8 cellular contexts compared by ENCODE assay signal in the genomic region with DNA sequence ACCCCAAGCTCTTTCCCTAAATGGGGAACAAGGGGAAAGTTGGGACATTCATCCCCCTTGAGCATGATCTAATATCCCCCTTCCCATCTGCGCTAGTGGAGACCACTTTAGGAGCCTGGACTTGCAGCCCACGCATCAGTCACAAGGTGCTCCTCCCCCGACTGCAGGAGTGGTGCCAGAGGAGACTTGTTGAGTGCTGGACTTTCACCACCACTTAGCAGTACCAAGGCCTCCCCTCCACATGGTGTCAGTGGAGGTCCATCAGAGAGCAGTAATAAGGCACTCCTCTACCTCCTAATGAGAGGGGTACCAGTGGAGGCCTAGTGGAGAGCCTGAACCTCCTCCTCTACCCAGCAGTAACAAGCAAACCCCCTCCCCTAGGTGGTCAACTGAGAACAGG. TPM values are rescaled to one million over a fixed set of nuclear protein-coding genes. Genes with fewer than 3 reads are reported as not detected.
DNase-seq lines count a peak whose midpoint lies in the region; ATAC-seq and TF ChIP-seq lines count a peak whose summit lies in the region.

No MANE protein-coding gene starts in this region.

- ATAC-seq in HG02588 (IDR thresholded peaks at IDR 0.05; ENCODE audit: unreplicated experiment), result peak; percentile 73

- no peak overlapping the region for H3K4me3 ChIP-seq in fibroblast of villous mesenchyme (ENCODE audit: low read depth, low read length)

- TF ChIP-seq CTCF in GM13977 (IDR thresholded peaks at IDR 0.05; ENCODE audit: extremely low read depth, insufficient read depth, missing control alignments), result peak; percentile 57
- TF ChIP-seq CTCF in fibroblast of villous mesenchyme (IDR thresholded peaks at IDR 0.05; ENCODE audit: insufficient read depth, low read depth, low read length), result peak; percentile 51

- in situ Hi-C loops in GM13977 (cut with MboI; ENCODE audit: low pct_unique_long_range_greater_than_20kb, low sequenced_read_pairs, unreplicated experiment), result no loop called here

- DNase-seq in GM13977 (ENCODE audit: low spot score), result peak; percentile 12
- peak; percentile 25 for DNase-seq in RPMI7951 (ENCODE audit: low read depth)
- DNase-seq in fibroblast of villous mesenchyme (ENCODE audit: low read depth), result peak; percentile 46
- no peak for DNase-seq in GM03348 (ENCODE audit: low spot score)
- DNase-seq in C1 segment of cervical spinal cord (lab: John Stamatoyannopoulos, UW), result no peak
- DNase-seq in NCI-H2107 treated with DMSO at 0.1 percent for 48 hours (lab: John Stamatoyannopoulos, UW; ENCODE audit: unreplicated experiment), result no peak
- no peak for DNase-seq in T-helper 9 cell

RNA-seq across cellular contexts. Expression of a gene that starts 22.5 kb away (rescaled TPM):
- total RNA-seq in RPMI7951 (2014; rRNA removed; shearing (Covaris generic)), result 8.3 and 12.6 TPM in 2 replicates
- 10.3 and 15.1 TPM in 2 replicates for total RNA-seq in fibroblast of villous mesenchyme

RNA-seq across cellular contexts. Expression of a gene that starts 22.7 kb away (rescaled TPM):
- 4.8 and 5.5 TPM in 2 replicates for total RNA-seq in RPMI7951 (2014; rRNA removed; shearing (Covaris generic))
- 11.9 and 16.4 TPM in 2 replicates for total RNA-seq in fibroblast of villous mesenchyme

Comparison
In these comparisons a context has a peak if more than half of its experiments do, and no peak if none do; other contexts are left out.
1. DNase-seq: peak in GM13977 (single experiment), RPMI7951 (single experiment) and fibroblast of villous mesenchyme (single experiment); none in GM03348 (single experiment), C1 segment of cervical spinal cord (0 of 14), NCI-H2107 treated with DMSO at 0.1 percent for 48 hours (single experiment) and T-helper 9 cell (single experiment).